ENCODE assay signal across 12 cellular contexts in the genomic region with DNA sequence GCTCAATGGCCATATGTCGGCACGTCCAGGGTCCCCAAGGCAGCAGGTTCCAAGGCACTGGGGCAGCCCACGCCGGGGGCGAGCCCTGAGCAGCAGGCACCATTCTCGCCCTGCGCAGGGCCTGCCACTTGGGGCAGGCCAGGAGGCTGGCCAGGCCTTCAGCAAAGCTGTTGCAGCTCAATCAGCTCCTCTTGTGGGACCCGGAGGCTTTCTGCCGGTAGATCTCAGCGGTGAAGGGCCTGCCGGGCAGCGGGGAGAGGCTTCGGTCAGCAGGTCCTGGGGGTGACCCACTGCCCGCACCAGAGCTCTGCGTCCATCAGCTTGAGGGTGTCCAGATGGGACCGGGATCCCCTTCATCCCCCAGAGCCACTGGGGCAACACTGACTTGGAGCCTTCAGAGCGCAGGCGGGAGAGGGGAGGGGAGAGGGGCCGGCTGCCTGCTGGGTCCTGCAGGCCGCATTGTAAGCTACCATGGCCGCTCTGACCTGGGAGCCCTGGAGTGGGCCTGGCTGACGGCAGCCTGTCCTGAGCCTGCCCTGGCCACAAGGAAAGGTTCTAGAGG.
"Had no signal": no experiment of that assay in that cellular context is flagged by ENCODE, and none has a peak within 500 bp of the region (broad histone marks: within the 10 kb centered on the region; RNA-seq: fewer than 3 reads in every experiment).

No MANE protein-coding gene starts in this region.

- H3K9me3 ChIP-seq: tibial nerve had no signal

- FAIRE-seq: TTC549 had no signal

- H3K4me1 ChIP-seq: tibial nerve had no signal

- DNase-seq: activated CD4-positive, alpha-beta T cell treated with anti-CD3 and anti-CD28 coated beads, Interleukin-2, amount 10 ng/mL, durations not matched to agents 24 days and 14 days; activated CD4-positive, CD25-positive, alpha-beta regulatory T cell; activated CD8-positive, alpha-beta memory T cell treated with anti-CD3 and anti-CD28 coated beads, Interleukin-2, amount 50 U/mL, for 48 hours; activated gamma-delta T cell treated with Interleukin-2 at 50 U/mL for 16 hours; activated naive CD8-positive, alpha-beta T cell treated with anti-CD3 and anti-CD28 coated beads for 36 hours; effector memory CD4-positive, alpha-beta T cell; foreskin fibroblast; stimulated activated CD4-positive, alpha-beta T cell treated with anti-CD3 and anti-CD28 coated beads, Interleukin-15, amount 100 ng/mL, for 24 hours; stimulated activated CD4-positive, alpha-beta T cell treated with anti-CD3 and anti-CD28 coated beads, Interleukin-4, amount 100 ng/mL, for 1 hour; stimulated activated naive B cell treated with anti-CD40 and anti-IgM and Interleukin-4, amounts not matched to agents 10 μg/mL and 1 μg/mL and 100 μg/mL, for 72 hours had no signal

- H3K27ac ChIP-seq: tibial nerve had no signal

- ATAC-seq: stimulated activated naive B cell treated with anti-CD40 and anti-IgM and Interleukin-4, amounts not matched to agents 10 μg/mL and 1 μg/mL and 100 μg/mL, for 72 hours had no signal

- H3K4me3 ChIP-seq: tibial nerve had no signal

- H3K27me3 ChIP-seq: tibial nerve had no signal
